ENCODE assay signal across 8 cellular contexts in genomic region chr16:85752511-85753420, GRCh38. TPM values are rescaled to one million over a fixed set of nuclear protein-coding genes. Genes with fewer than 3 reads are reported as not detected.
DNase-seq lines count a peak whose midpoint lies in the region; ATAC-seq and TF ChIP-seq lines count a peak whose summit lies in the region.

No MANE protein-coding gene starts in this region.

- 40% methylated on average over 21 of the region's 21 CpGs for WGBS in hepatocyte (ENCODE audit: low lambda C conversion rate, missing lambda C conversion rate)

- no peaks in the 10 kb centered on the region for H3K9me2 ChIP-seq in hepatocyte (replicated peaks; ENCODE audit: insufficient read depth)

- intact Hi-C loops in Right ventricle myocardium superior (cut with DNase I) (no loop called here), cardiac septum (cut with DNase I) (no loop called here)

- peaks cover 50% of the 10 kb centered on the region for H3K4me1 ChIP-seq in RWPE2 (ENCODE audit: insufficient read depth, poor library complexity, severe bottlenecking)
- peaks cover 16% of the 10 kb centered on the region for H3K4me1 ChIP-seq in hepatocyte (ENCODE audit: insufficient read depth)

- H3K9me3 ChIP-seq in RWPE2 (ENCODE audit: severe bottlenecking) (no peaks in the 10 kb centered on the region), hepatocyte (ENCODE audit: low read depth) (no peaks in the 10 kb centered on the region)

- H3K4me2 ChIP-seq in hepatocyte = no peak overlapping the region

- H3K27me3 ChIP-seq in RWPE2 (ENCODE audit: insufficient read depth, poor library complexity, severe bottlenecking) (no peaks in the 10 kb centered on the region), hepatocyte (peaks cover 18% of the 10 kb centered on the region)

- H3K36me3 ChIP-seq in RWPE2 (ENCODE audit: low read depth) (peaks cover 26% of the 10 kb centered on the region), hepatocyte (replicated peaks; ENCODE audit: insufficient read depth, low read depth) (no peaks in the 10 kb centered on the region)

- H2AFZ ChIP-seq in hepatocyte = no peak overlapping the region

- H4K20me1 ChIP-seq in hepatocyte (ENCODE audit: insufficient read depth, poor library complexity, severe bottlenecking) = no peaks in the 10 kb centered on the region

- no peaks in the 10 kb centered on the region for H3K79me2 ChIP-seq in hepatocyte

- ATAC-seq in Right ventricle myocardium superior (ENCODE audit: poor library complexity) (peak; percentile 55), RWPE2 (ENCODE audit: low read depth) (peak; percentile 18), GM21737 (IDR thresholded peaks at IDR 0.05; ENCODE audit: unreplicated experiment) (no peak)

- H3K4me3 ChIP-seq in RWPE2 (ENCODE audit: severe bottlenecking) (no peak overlapping the region), hepatocyte (no peak overlapping the region)

- H3K27ac ChIP-seq in RWPE2 (ENCODE audit: poor library complexity, severe bottlenecking) (peak overlapping the region; percentile 99), hepatocyte (no peak overlapping the region)

- peak; percentile 55 for TF ChIP-seq CTCF in RWPE2 (IDR thresholded peaks at IDR 0.05; ENCODE audit: poor library complexity, severe bottlenecking)
- TF ChIP-seq CTCF in hepatocyte (IDR thresholded peaks at IDR 0.05; ENCODE audit: poor library complexity) = peak; percentile 29
- no peak for TF ChIP-seq CTCF in GM20000 (IDR thresholded peaks at IDR 0.05; ENCODE audit: extremely low read depth, missing control alignments)

- DNase-seq in Right ventricle myocardium superior = no peak
- DNase-seq in cardiac septum (ENCODE audit: low spot score) = no peak
- no peak for DNase-seq in RWPE2 (ENCODE audit: low spot score)
- DNase-seq in hepatocyte (ENCODE audit: low spot score) = peak; percentile 77
- DNase-seq in GM20000 (ENCODE audit: low spot score) = no peak
- DNase-seq in T-helper 1 cell = no peak
- no peak for DNase-seq in occipital lobe (lab: John Stamatoyannopoulos, UW)

RNA-seq across cellular contexts. Expression of gene C16orf74, which starts 1.9 kb away (rescaled TPM):
- 2.3 TPM for total RNA-seq in Right ventricle myocardium superior
- total RNA-seq in cardiac septum = 0.51 TPM
- 1.4 and 5.3 TPM in 2 replicates for total RNA-seq in hepatocyte
- polyA plus RNA-seq in hepatocyte = 7.8 and 11.5 TPM in 2 replicates
- 1.6 TPM for total RNA-seq in occipital lobe

RNA-seq across cellular contexts. Expression of gene EMC8, which starts 46.6 kb away (rescaled TPM):
- total RNA-seq in Right ventricle myocardium superior = 21.8 TPM
- total RNA-seq in cardiac septum = 20.3 TPM
- 35.0 and 40.6 TPM in 2 replicates for total RNA-seq in hepatocyte
- 46.5 and 50.6 TPM in 2 replicates for polyA plus RNA-seq in hepatocyte
- 15.0 TPM for total RNA-seq in occipital lobe

RNA-seq across cellular contexts. Expression of gene COX4I1, which starts 46.7 kb away (rescaled TPM):
- total RNA-seq in Right ventricle myocardium superior (2,159 TPM), cardiac septum (1,440 TPM), hepatocyte (449 and 496 TPM in 2 replicates), occipital lobe (201 TPM)
- polyA plus RNA-seq in hepatocyte = 655 and 694 TPM in 2 replicates
